Comparison of ENCODE assay signal across 23 cellular contexts in genomic region chr20:54140486-54140885, GRCh38. TPM values are rescaled to one million over a fixed set of nuclear protein-coding genes. Genes with fewer than 3 reads are reported as not detected.
"Had no signal": no experiment of that assay in that cellular context is flagged by ENCODE, and none has a peak within 500 bp of the region (broad histone marks: within the 10 kb centered on the region; RNA-seq: fewer than 3 reads in every experiment).

No MANE protein-coding gene starts in this region.

- H3K36me3 ChIP-seq: heart left ventricle, neutrophil, tibial artery, uterus had no signal

- H3K27me3 ChIP-seq: tibial artery, uterus had no signal

- H3K4me3 Mint-ChIP-seq: activated CD4-positive, alpha-beta T cell treated with anti-CD3 and anti-CD28 coated beads, Interleukin-2, amount 10 ng/mL, durations not matched to agents 7 days and 5 days; activated naive CD8-positive, alpha-beta T cell; activated T-cell treated with anti-CD3 and anti-CD28 coated beads, Interleukin-2, amount 50 U/mL, for 72 hours; brain; dendritic cell treated with granulocyte-macrophage colony-stimulating factor and Interleukin-4, amounts not matched to agents 40 ng/mL and 50 ng/mL, for 4 days; natural killer cell had no signal

- DNase-seq: activated CD4-positive, alpha-beta T cell treated with anti-CD3 and anti-CD28 coated beads, Interleukin-2, amount 10 ng/mL, durations not matched to agents 7 days and 5 days; activated CD4-positive, CD25-positive, alpha-beta regulatory T cell; activated CD8-positive, alpha-beta memory T cell treated with anti-CD3 and anti-CD28 coated beads, Interleukin-2, amount 50 U/mL, for 48 hours; activated gamma-delta T cell treated with Interleukin-2 at 50 U/mL for 16 hours; activated T-cell treated with anti-CD3 and anti-CD28 coated beads, Interleukin-2, amount 50 U/mL, for 72 hours; amniotic stem cell; cerebellar nuclear complex; effector memory CD4-positive, alpha-beta T cell; foreskin melanocyte; heart left ventricle; natural killer cell; stimulated activated CD4-positive, alpha-beta T cell treated with anti-CD3 and anti-CD28 coated beads, Interleukin-4, amount 100 ng/mL, for 24 hours; stimulated activated naive CD4-positive, alpha-beta T cell; tibial artery; uterus had no signal

- H3K27ac ChIP-seq: heart left ventricle, neutrophil, skin epidermis, tibial artery, uterus had no signal

- H3K4me1 Mint-ChIP-seq: activated CD4-positive, alpha-beta T cell treated with anti-CD3 and anti-CD28 coated beads, Interleukin-2, amount 10 ng/mL, durations not matched to agents 7 days and 5 days; natural killer cell had no signal

- H3K36me3 Mint-ChIP-seq: activated naive CD8-positive, alpha-beta T cell; brain; natural killer cell had no signal

- ATAC-seq: activated T-cell treated with anti-CD3 and anti-CD28 coated beads, Interleukin-2, amount 50 U/mL, for 72 hours; heart left ventricle; natural killer cell had no signal

- H3K4me1 ChIP-seq: heart left ventricle, tibial artery, uterus had no signal

- H3K9me3 ChIP-seq: neutrophil, tibial artery, uterus had no signal

- H3K4me3 ChIP-seq: heart left ventricle, skin epidermis, tibial artery, uterus had no signal

- H3K27ac Mint-ChIP-seq: activated CD4-positive, alpha-beta T cell treated with anti-CD3 and anti-CD28 coated beads, Interleukin-2, amount 10 ng/mL, durations not matched to agents 7 days and 5 days; activated naive CD8-positive, alpha-beta T cell; activated T-cell treated with anti-CD3 and anti-CD28 coated beads, Interleukin-2, amount 50 U/mL, for 72 hours; brain; dendritic cell treated with granulocyte-macrophage colony-stimulating factor and Interleukin-4, amounts not matched to agents 40 ng/mL and 50 ng/mL, for 4 days; natural killer cell had no signal

- H3K9me3 Mint-ChIP-seq: activated CD4-positive, alpha-beta T cell treated with anti-CD3 and anti-CD28 coated beads, Interleukin-2, amount 10 ng/mL, durations not matched to agents 7 days and 5 days; activated T-cell treated with anti-CD3 and anti-CD28 coated beads, Interleukin-2, amount 50 U/mL, for 72 hours; dendritic cell treated with granulocyte-macrophage colony-stimulating factor and Interleukin-4, amounts not matched to agents 40 ng/mL and 50 ng/mL, for 4 days; natural killer cell had no signal

RNA-seq across cellular contexts. Expression of gene CYP24A1, which starts 33.3 kb away (rescaled TPM):
- total RNA-seq: activated CD4-positive, alpha-beta T cell treated with anti-CD3 and anti-CD28 coated beads, Interleukin-2, amount 10 ng/mL, durations not matched to agents 7 days and 5 days; activated T-cell treated with anti-CD3 and anti-CD28 coated beads, Interleukin-2, amount 50 U/mL, for 72 hours; heart left ventricle; lung microvascular endothelial cell; mucosa of gallbladder; subcutaneous adipose tissue had no signal
- polyA plus RNA-seq: heart left ventricle had no signal
